Comparison of ENCODE assay signal across 19 cellular contexts in genomic region chr5:56822961-56823360, GRCh38. TPM values are rescaled to one million over a fixed set of nuclear protein-coding genes. Genes with fewer than 3 reads are reported as not detected.
A peak's percentile ranks its signal among the peaks of the same experiment; 100 is the strongest.
DNase-seq lines count a peak whose midpoint lies in the region; ATAC-seq and TF ChIP-seq lines count a peak whose summit lies in the region.
"Had no signal": no experiment of that assay in that cellular context is flagged by ENCODE, and none has a peak within 500 bp of the region (broad histone marks: within the 10 kb centered on the region; RNA-seq: fewer than 3 reads in every experiment).

No MANE protein-coding gene starts in this region.

- in situ Hi-C loops in transverse colon (cut with MboI; ENCODE audit: low pct_ligation_motif_present in 1 of 4, low pct_unique_long_range_greater_than_20kb in 1 of 4, low sequenced_read_pairs in 3 of 4), result no loop called here

- no peaks in the 10 kb centered on the region for H3K27me3 Mint-ChIP-seq in activated T-cell treated with anti-CD3 and anti-CD28 coated beads, Interleukin-2, amount 50 U/mL, for 4 hours (ENCODE audit: low read depth)
- no peaks in the 10 kb centered on the region for H3K27me3 Mint-ChIP-seq in dendritic cell treated with granulocyte-macrophage colony-stimulating factor and Interleukin-4, amounts not matched to agents 40 ng/mL and 50 ng/mL, for 4 days
- no peaks in the 10 kb centered on the region for H3K27me3 Mint-ChIP-seq in neural crest cell (ENCODE audit: low read depth)
- H3K27me3 Mint-ChIP-seq: activated naive CD8-positive, alpha-beta T cell treated with anti-CD3 and anti-CD28 coated beads, Interleukin-2, amount 10 ng/mL, durations not matched to agents 7 days and 5 days had no signal

- peaks cover 0 to 34% (median under 1%) of the 10 kb centered on the region in 4 donors for H3K4me1 ChIP-seq in transverse colon

- peaks cover 19% of the 10 kb centered on the region for H3K36me3 Mint-ChIP-seq in activated T-cell treated with anti-CD3 and anti-CD28 coated beads, Interleukin-2, amount 50 U/mL, for 4 hours (ENCODE audit: insufficient read depth)
- peaks cover 51% of the 10 kb centered on the region for H3K36me3 Mint-ChIP-seq in dendritic cell treated with granulocyte-macrophage colony-stimulating factor and Interleukin-4, amounts not matched to agents 40 ng/mL and 50 ng/mL, for 4 days (ENCODE audit: low read depth)
- H3K36me3 Mint-ChIP-seq in neural crest cell (ENCODE audit: low read depth), result peaks cover 2% of the 10 kb centered on the region

- no peak for DNase-seq in activated T-cell treated with anti-CD3 and anti-CD28 coated beads, Interleukin-2, amount 50 U/mL, for 4 hours
- DNase-seq in activated T-cell treated with anti-CD3 and anti-CD28 coated beads for 4 hours (no peak), neural crest cell (ENCODE audit: low read depth, low spot score) (no peak), transverse colon (no peak)
- DNase-seq: ACHN; activated naive CD8-positive, alpha-beta T cell treated with anti-CD3 and anti-CD28 coated beads, Interleukin-2, amount 10 ng/mL, durations not matched to agents 7 days and 5 days; cerebellar nuclear complex; DMS53; hippocampal formation; NCI-H2171 treated with DMSO at 0.1 percent for 48 hours; occipital lobe; OCI-M1; SW 1271 had no signal

- H3K36me3 ChIP-seq in transverse colon, result no peaks in the 10 kb centered on the region
- H3K36me3 ChIP-seq: thoracic aorta had no signal

- no peak overlapping the region for H3K27ac ChIP-seq in transverse colon
- H3K27ac ChIP-seq: epithelial cell of prostate, thoracic aorta had no signal

- H3K4me3 Mint-ChIP-seq in activated T-cell treated with anti-CD3 and anti-CD28 coated beads, Interleukin-2, amount 50 U/mL, for 4 hours, result peak overlapping the region; percentile 24
- H3K4me3 Mint-ChIP-seq in dendritic cell treated with granulocyte-macrophage colony-stimulating factor and Interleukin-4, amounts not matched to agents 40 ng/mL and 50 ng/mL, for 4 days, result peak overlapping the region; percentile 59
- H3K4me3 Mint-ChIP-seq in neural crest cell, result peak overlapping the region; percentile 4
- H3K4me3 Mint-ChIP-seq: activated naive CD8-positive, alpha-beta T cell treated with anti-CD3 and anti-CD28 coated beads, Interleukin-2, amount 10 ng/mL, durations not matched to agents 7 days and 5 days had no signal

- peak overlapping the region; percentile 70 for H3K27ac Mint-ChIP-seq in dendritic cell treated with granulocyte-macrophage colony-stimulating factor and Interleukin-4, amounts not matched to agents 40 ng/mL and 50 ng/mL, for 4 days
- H3K27ac Mint-ChIP-seq in neural crest cell (ENCODE audit: unreplicated experiment), result peak overlapping the region; percentile 3
- H3K27ac Mint-ChIP-seq: activated naive CD8-positive, alpha-beta T cell treated with anti-CD3 and anti-CD28 coated beads, Interleukin-2, amount 10 ng/mL, durations not matched to agents 7 days and 5 days had no signal

- no peak for TF ChIP-seq POLR2A in transverse colon (IDR thresholded peaks at IDR 0.05)

- ATAC-seq in activated T-cell treated with anti-CD3 and anti-CD28 coated beads, Interleukin-2, amount 50 U/mL, for 4 hours, result no peak
- ATAC-seq in GM18511 (IDR thresholded peaks at IDR 0.05; ENCODE audit: unreplicated experiment) (peak; percentile 40), HG03097 (IDR thresholded peaks at IDR 0.05; ENCODE audit: low FRiP score, unreplicated experiment) (no peak), HG03442 (IDR thresholded peaks at IDR 0.05; ENCODE audit: unreplicated experiment) (no peak)

- H3K9me3 ChIP-seq in transverse colon, result no peaks in the 10 kb centered on the region
- H3K9me3 ChIP-seq: thoracic aorta had no signal

- TF ChIP-seq CTCF in neural crest cell (conservative IDR thresholded peaks at IDR 0.05) (no peak), transverse colon (IDR thresholded peaks at IDR 0.05) (no peak)

- H3K4me3 ChIP-seq in transverse colon, result no peak overlapping the region
- H3K4me3 ChIP-seq: thoracic aorta had no signal

- H3K9me3 Mint-ChIP-seq in activated T-cell treated with anti-CD3 and anti-CD28 coated beads, Interleukin-2, amount 50 U/mL, for 4 hours, result no peaks in the 10 kb centered on the region
- no peaks in the 10 kb centered on the region for H3K9me3 Mint-ChIP-seq in dendritic cell treated with granulocyte-macrophage colony-stimulating factor and Interleukin-4, amounts not matched to agents 40 ng/mL and 50 ng/mL, for 4 days
- no peaks in the 10 kb centered on the region for H3K9me3 Mint-ChIP-seq in neural crest cell
- H3K9me3 Mint-ChIP-seq: activated naive CD8-positive, alpha-beta T cell treated with anti-CD3 and anti-CD28 coated beads, Interleukin-2, amount 10 ng/mL, durations not matched to agents 7 days and 5 days had no signal

- H3K4me1 Mint-ChIP-seq in activated T-cell treated with anti-CD3 and anti-CD28 coated beads, Interleukin-2, amount 50 U/mL, for 4 hours (ENCODE audit: low read depth), result peaks cover 85% of the 10 kb centered on the region
- H3K4me1 Mint-ChIP-seq in dendritic cell treated with granulocyte-macrophage colony-stimulating factor and Interleukin-4, amounts not matched to agents 40 ng/mL and 50 ng/mL, for 4 days (ENCODE audit: low read depth), result peaks cover 73% of the 10 kb centered on the region
- peaks cover 53% of the 10 kb centered on the region for H3K4me1 Mint-ChIP-seq in neural crest cell

- 89 to 90% methylated on average over 5 of the region's 5 CpGs for WGBS in transverse colon (ENCODE audit: low coverage in 1 of 2), 2 donors

- H3K27me3 ChIP-seq in transverse colon, result no peaks in the 10 kb centered on the region

- TF ChIP-seq EP300 in transverse colon (IDR thresholded peaks at IDR 0.05; ENCODE audit: low read depth), result no peak

- intact Hi-C loops in dendritic cell treated with granulocyte-macrophage colony-stimulating factor and Interleukin-4, amounts not matched to agents 40 ng/mL and 50 ng/mL, for 4 days (cut with micrococcal nuclease), result no loop called here
- intact Hi-C loops in transverse colon (cut with DNase I; ENCODE audit: low total_unique reads), result no loop called here

RNA-seq across cellular contexts. Expression of gene MAP3K1, which starts 7.6 kb away (rescaled TPM):
- total RNA-seq in activated T-cell treated with anti-CD3 and anti-CD28 coated beads, Interleukin-2, amount 50 U/mL, for 4 hours, result 10 to 100 TPM; 18.2 to 19.1 (median 18.6) TPM
- total RNA-seq in neural crest cell, result 26.3 and 27.9 TPM in 2 replicates
- 10 to 100 TPM in 3 of 4 donors, 1 to 10 TPM in 1; 8.6 to 17.3 (median 12.4) TPM for total RNA-seq in transverse colon

Comparison
In these comparisons a context has a peak if more than half of its experiments do, and no peak if none do; other contexts are left out.
1. H3K4me3 Mint-ChIP-seq: peak in every context shown above with its lines; median percentile 59 in dendritic cell treated with granulocyte-macrophage colony-stimulating factor and Interleukin-4, amounts not matched to agents 40 ng/mL and 50 ng/mL, for 4 days; 24 in activated T-cell treated with anti-CD3 and anti-CD28 coated beads, Interleukin-2, amount 50 U/mL, for 4 hours; 4 in neural crest cell.